ENCODE assay signal across 14 cellular contexts in the genomic region with DNA sequence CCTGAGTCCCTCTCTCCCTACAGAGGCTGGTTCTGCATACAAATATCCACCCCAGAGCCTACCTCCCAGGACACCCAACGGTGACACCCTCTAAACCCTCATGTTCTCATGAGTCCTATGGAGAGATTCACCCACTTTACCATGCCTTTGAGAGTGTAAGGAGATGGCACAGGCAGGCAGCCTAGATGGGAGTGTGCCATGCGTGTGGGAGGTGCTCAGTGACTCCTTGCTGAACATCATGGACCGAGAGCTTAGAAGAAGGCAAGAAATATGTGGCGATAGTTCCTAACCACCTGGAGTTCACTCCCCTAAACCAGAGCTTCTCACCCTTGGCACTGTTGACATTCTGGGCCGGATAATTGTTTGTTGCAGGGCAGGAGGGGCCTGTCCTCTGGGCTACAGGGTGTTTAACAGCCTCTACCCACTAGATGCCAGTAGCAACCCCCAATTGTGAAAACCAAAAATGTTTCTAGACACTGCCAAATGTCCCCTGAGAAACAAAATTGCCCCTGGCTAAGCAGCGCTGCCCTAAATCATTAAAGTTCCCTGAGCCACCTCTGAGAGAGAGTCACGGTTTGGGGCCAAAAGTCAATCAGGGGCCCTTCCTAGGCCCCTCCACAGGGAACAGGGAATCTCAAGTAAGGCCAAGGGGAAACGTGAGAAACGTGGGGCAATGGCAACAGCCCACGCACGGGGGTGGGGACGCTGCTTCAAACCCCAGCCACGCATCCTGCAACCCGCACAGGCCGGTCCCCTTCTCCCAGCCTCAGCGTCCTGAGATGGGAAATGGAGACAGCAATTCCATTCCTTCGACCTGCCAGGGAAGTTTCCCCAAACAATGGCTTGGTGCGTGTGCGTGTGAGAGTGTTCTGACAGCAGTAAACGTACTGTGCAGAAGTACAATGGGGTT.
DNase-seq lines count a peak whose midpoint lies in the region; ATAC-seq, FAIRE-seq and TF ChIP-seq lines count a peak whose summit lies in the region.
"Had no signal": no experiment of that assay in that cellular context is flagged by ENCODE, and none has a peak within 500 bp of the region (broad histone marks: within the 10 kb centered on the region; RNA-seq: fewer than 3 reads in every experiment).

No MANE protein-coding gene starts in this region.

- no peak overlapping the region for H3K4me3 Mint-ChIP-seq in activated naive CD8-positive, alpha-beta T cell treated with anti-CD3 and anti-CD28 coated beads for 36 hours
- H3K4me3 Mint-ChIP-seq in naive thymus-derived CD8-positive, alpha-beta T cell: peak overlapping the region in 8 of 10 donors; percentile 19 to 83 (median 65)
- H3K4me3 Mint-ChIP-seq: activated CD8-positive, alpha-beta memory T cell treated with anti-CD3 and anti-CD28 coated beads, Interleukin-2, amount 10 ng/mL, durations not matched to agents 7 days and 5 days had no signal

- H3K9me3 ChIP-seq in pancreas (no peaks in the 10 kb centered on the region), WERI-Rb-1 (ENCODE audit: severe bottlenecking) (no peaks in the 10 kb centered on the region)
- H3K9me3 ChIP-seq: tibial artery had no signal

- POLR2A ChIA-PET in naive thymus-derived CD8-positive, alpha-beta T cell (lab: Charles Lee): no interaction called here

- ATAC-seq in naive thymus-derived CD8-positive, alpha-beta T cell: no peak
- ATAC-seq in pancreas (no peak), HG03139 (IDR thresholded peaks at IDR 0.05; ENCODE audit: unreplicated experiment) (no peak)

- H3K27me3 ChIP-seq in pancreas (no peaks in the 10 kb centered on the region), WERI-Rb-1 (ENCODE audit: insufficient read depth, low read depth, severe bottlenecking) (no peaks in the 10 kb centered on the region)

- H3K36me3 ChIP-seq in pancreas: no peaks in the 10 kb centered on the region
- H3K36me3 ChIP-seq in WERI-Rb-1: no peaks in the 10 kb centered on the region
- H3K36me3 ChIP-seq: tibial artery had no signal

- TF ChIP-seq CTCF in pancreas (IDR thresholded peaks at IDR 0.05) (no peak), WERI-Rb-1 (IDR thresholded peaks at IDR 0.05; ENCODE audit: low read depth, low read length) (no peak)

- H3K27me3 Mint-ChIP-seq in activated naive CD8-positive, alpha-beta T cell treated with anti-CD3 and anti-CD28 coated beads for 36 hours: no peaks in the 10 kb centered on the region
- no peaks in the 10 kb centered on the region for H3K27me3 Mint-ChIP-seq in naive thymus-derived CD8-positive, alpha-beta T cell

- TF ChIP-seq POLR2A in GM12892 (IDR thresholded peaks at IDR 0.05; ENCODE audit: low read depth, low read length): no peak

- peaks cover 18% of the 10 kb centered on the region for H3K4me1 Mint-ChIP-seq in activated naive CD8-positive, alpha-beta T cell treated with anti-CD3 and anti-CD28 coated beads for 36 hours
- peaks cover 16 to 35% (median 28%) of the 10 kb centered on the region in 4 donors for H3K4me1 Mint-ChIP-seq in naive thymus-derived CD8-positive, alpha-beta T cell

- H3K4me3 ChIP-seq in pancreas (no peak overlapping the region), WERI-Rb-1 (ENCODE audit: low read depth, low read length) (no peak overlapping the region)
- H3K4me3 ChIP-seq: tibial artery had no signal

- no peaks in the 10 kb centered on the region for H3K36me3 Mint-ChIP-seq in activated naive CD8-positive, alpha-beta T cell treated with anti-CD3 and anti-CD28 coated beads for 36 hours
- no peaks in the 10 kb centered on the region for H3K36me3 Mint-ChIP-seq in naive thymus-derived CD8-positive, alpha-beta T cell
- H3K36me3 Mint-ChIP-seq: activated CD8-positive, alpha-beta memory T cell treated with anti-CD3 and anti-CD28 coated beads, Interleukin-2, amount 10 ng/mL, durations not matched to agents 7 days and 5 days had no signal

- no peaks in the 10 kb centered on the region for H3K9me3 Mint-ChIP-seq in activated naive CD8-positive, alpha-beta T cell treated with anti-CD3 and anti-CD28 coated beads for 36 hours
- no peaks in the 10 kb centered on the region for H3K9me3 Mint-ChIP-seq in naive thymus-derived CD8-positive, alpha-beta T cell

- DNase-seq in COR-L47 (lab: John Stamatoyannopoulos, UW): peak; percentile 14
- DNase-seq in GM12892 (ENCODE audit: insufficient read length): no peak
- DNase-seq in activated naive CD8-positive, alpha-beta T cell treated with anti-CD3 and anti-CD28 coated beads for 36 hours: no peak
- DNase-seq in naive thymus-derived CD8-positive, alpha-beta T cell: peak in 1 of 10 donors; percentile 23
- no peak for DNase-seq in pancreas
- DNase-seq in OCI-M2 (lab: John Stamatoyannopoulos, UW; ENCODE audit: unreplicated experiment): no peak
- DNase-seq in WERI-Rb-1: no peak
- DNase-seq: DMS79 treated with DMSO at 0.1 percent for 48 hours, HCEC 1CT had no signal

- no peaks in the 10 kb centered on the region for H3K4me1 ChIP-seq in pancreas

- H3K27ac ChIP-seq in pancreas: no peak overlapping the region
- no peak overlapping the region for H3K27ac ChIP-seq in WERI-Rb-1
- H3K27ac ChIP-seq: tibial artery had no signal

- H3K27ac Mint-ChIP-seq in activated naive CD8-positive, alpha-beta T cell treated with anti-CD3 and anti-CD28 coated beads for 36 hours: peak overlapping the region; percentile 36
- peak overlapping the region; percentile 42 to 95 (median 91) for H3K27ac Mint-ChIP-seq in naive thymus-derived CD8-positive, alpha-beta T cell
- H3K27ac Mint-ChIP-seq: activated CD8-positive, alpha-beta memory T cell treated with anti-CD3 and anti-CD28 coated beads, Interleukin-2, amount 10 ng/mL, durations not matched to agents 7 days and 5 days; progenitor cell of endocrine pancreas had no signal

- intact Hi-C loops in pancreas (cut with DNase I): no loop called here

- WGBS in pancreas, 2 donors: 70 to 75% methylated on average over 20 of the region's 20 CpGs

- FAIRE-seq in GM12892 (lab: Jason Lieb, UNC): peak; percentile 58
- FAIRE-seq in pancreas (lab: Jason Lieb, UNC): no peak
- FAIRE-seq: islet of Langerhans had no signal
